Comparison of ENCODE assay signal across 11 cellular contexts in genomic region chr22:46929046-46929688, GRCh38.
"Had no signal": no experiment of that assay in that cellular context is flagged by ENCODE, and none has a peak within 500 bp of the region (broad histone marks: within the 10 kb centered on the region; RNA-seq: fewer than 3 reads in every experiment).

No MANE protein-coding gene starts in this region.

- H3K27me3 ChIP-seq: heart left ventricle had no signal

- H3K27ac Mint-ChIP-seq: activated CD8-positive, alpha-beta T cell treated with anti-CD3 and anti-CD28 coated beads, Interleukin-2, amount 10 ng/mL, durations not matched to agents 7 days and 5 days; activated naive CD8-positive, alpha-beta T cell treated with anti-CD3 and anti-CD28 coated beads, Interleukin-2, amount 10 ng/mL, durations not matched to agents 7 days and 5 days; T-cell; WTC11 had no signal

- H3K4me3 ChIP-seq: heart left ventricle had no signal

- H3K9me3 ChIP-seq: heart left ventricle had no signal

- DNase-seq: activated CD4-positive, alpha-beta T cell treated with anti-CD3 and anti-CD28 coated beads for 48 hours; activated CD8-positive, alpha-beta T cell treated with anti-CD3 and anti-CD28 coated beads, Interleukin-2, amount 10 ng/mL, durations not matched to agents 7 days and 5 days; activated naive CD8-positive, alpha-beta T cell treated with anti-CD3 and anti-CD28 coated beads, Interleukin-2, amount 10 ng/mL, durations not matched to agents 7 days and 5 days; aorta; heart left ventricle; left ventricle myocardium superior; stimulated activated CD4-positive, alpha-beta T cell treated with anti-CD3 and anti-CD28 coated beads, Interleukin-2, amount 100 ng/mL, for 48 hours; stimulated activated naive CD8-positive, alpha-beta T cell treated with anti-CD3 and anti-CD28 coated beads, Interleukin-15, Interleukin-2, amounts not matched to agents 100 U/mL and 50 U/mL, for 24 hours; T1000 had no signal

- H3K27me3 Mint-ChIP-seq: activated naive CD8-positive, alpha-beta T cell treated with anti-CD3 and anti-CD28 coated beads, Interleukin-2, amount 10 ng/mL, durations not matched to agents 7 days and 5 days; T-cell had no signal

- ATAC-seq: activated CD8-positive, alpha-beta T cell treated with anti-CD3 and anti-CD28 coated beads, Interleukin-2, amount 10 ng/mL, durations not matched to agents 7 days and 5 days; heart left ventricle; left ventricle myocardium superior; stimulated activated naive CD8-positive, alpha-beta T cell treated with anti-CD3 and anti-CD28 coated beads, Interleukin-15, Interleukin-2, amounts not matched to agents 100 U/mL and 50 U/mL, for 24 hours; T-cell; WTC11 had no signal

- H3K4me3 Mint-ChIP-seq: activated CD8-positive, alpha-beta T cell treated with anti-CD3 and anti-CD28 coated beads, Interleukin-2, amount 10 ng/mL, durations not matched to agents 7 days and 5 days; activated naive CD8-positive, alpha-beta T cell treated with anti-CD3 and anti-CD28 coated beads, Interleukin-2, amount 10 ng/mL, durations not matched to agents 7 days and 5 days; T-cell; WTC11 had no signal

- H3K27ac ChIP-seq: heart left ventricle had no signal

- H3K9me3 Mint-ChIP-seq: activated naive CD8-positive, alpha-beta T cell treated with anti-CD3 and anti-CD28 coated beads, Interleukin-2, amount 10 ng/mL, durations not matched to agents 7 days and 5 days; T-cell; WTC11 had no signal
